ENCODE assay signal across 8 cellular contexts in genomic region chr6:32968093-32968769, GRCh38. TPM values are rescaled to one million over a fixed set of nuclear protein-coding genes. Genes with fewer than 3 reads are reported as not detected.
DNase-seq lines count a peak whose midpoint lies in the region; ATAC-seq and TF ChIP-seq lines count a peak whose summit lies in the region.

BRD2 (plus strand) TSS chr6:32968594; CDS start chr6:32972899, 4,305 bp downstream.

- H3K4me3 ChIP-seq in GM08714 (ENCODE audit: low read length): peak within 1 kb of the TSS; percentile 86
- peak within 1 kb of the TSS; percentile 79 for H3K4me3 ChIP-seq in psoas muscle
- H3K4me3 ChIP-seq in urinary bladder (ENCODE audit: low read depth, low read length): peak within 1 kb of the TSS; percentile 76

- H3K4me1 ChIP-seq in psoas muscle (peaks cover 21% of the 10 kb centered on the region), urinary bladder (ENCODE audit: insufficient read depth) (no peaks in the 10 kb centered on the region)

- H3K27ac ChIP-seq in angular gyrus (ENCODE audit: low read depth, low read length) (peak within 1 kb of the TSS; percentile 100), psoas muscle (peak within 1 kb of the TSS; percentile 100), urinary bladder (ENCODE audit: low read depth) (peak within 1 kb of the TSS; percentile 100)

- peaks cover 5 to 11% of the 10 kb centered on the region in 2 donors for H3K36me3 ChIP-seq in psoas muscle (ENCODE audit: insufficient read depth in 1 of 2, low read depth in 1 of 2)
- H3K36me3 ChIP-seq in urinary bladder (ENCODE audit: insufficient read depth): peaks cover 6% of the 10 kb centered on the region

- WGBS in psoas muscle, 3 donors: 0 to 1% (median 0%) methylated on average over 46 to 55 of the region's 55 CpGs
- under 1% methylated on average over 55 of the region's 55 CpGs for WGBS in urinary bladder

- ATAC-seq in HG02852 (IDR thresholded peaks at IDR 0.05; ENCODE audit: unreplicated experiment) (peak; percentile 28), left ventricle myocardium superior (peak; percentile 70), psoas muscle (peak; percentile 67 to 71 (median 70))

- no peaks in the 10 kb centered on the region for H3K9me3 ChIP-seq in psoas muscle

- TF ChIP-seq CTCF in psoas muscle (IDR thresholded peaks at IDR 0.05): no peak

- peak; percentile 88 for DNase-seq in NCI-H1694 treated with DMSO at 0.1 percent for 48 hours (lab: John Stamatoyannopoulos, UW)
- peak; percentile 91 to 98 (median 95) for DNase-seq in T-helper 2 cell
- peak; percentile 97 for DNase-seq in left ventricle myocardium superior
- DNase-seq in psoas muscle: peak; percentile 97 to 99

- intact Hi-C loops in left ventricle myocardium superior (cut with micrococcal nuclease) (no loop called here), psoas muscle (cut with DNase I) (loop anchor here in 1 of 2 donors (5.0 kb wide), 1 partner anchor 36 kb away; no protein-coding TSS in a partner anchor)

- H3K27me3 ChIP-seq in psoas muscle (ENCODE audit: insufficient read depth in 3 of 3, low read length in 2 of 3): no peaks in the 10 kb centered on the region

RNA-seq across cellular contexts. Expression of gene BRD2, which starts in this region (rescaled TPM):
- total RNA-seq in left ventricle myocardium superior: 73.8 TPM
- total RNA-seq in psoas muscle: 100 to 1,000 TPM in 3 of 4 donors, 10 to 100 TPM in 1; 70.0 to 135 (median 115) TPM
- polyA plus RNA-seq in psoas muscle: 10 to 100 TPM; 62.2 to 93.0 (median 64.4) TPM
- 79.0 TPM for total RNA-seq in urinary bladder
- polyA plus RNA-seq in urinary bladder: 138 TPM

Comparison
In these comparisons a context has a peak if more than half of its experiments do, and no peak if none do; other contexts are left out.
1. Peak in every context shown above with its lines: DNase-seq, ATAC-seq, H3K4me3 ChIP-seq and H3K27ac ChIP-seq.